ENCODE assay signal across 27 cellular contexts in genomic region chr16:24617502-24617901, GRCh38.
"Had no signal": no experiment of that assay in that cellular context is flagged by ENCODE, and none has a peak within 500 bp of the region (broad histone marks: within the 10 kb centered on the region; RNA-seq: fewer than 3 reads in every experiment).

No MANE protein-coding gene starts in this region.

- DNase-seq: stimulated activated CD4-positive, alpha-beta T cell treated with anti-CD3 and anti-CD28 coated beads, Interleukin-2, amount 100 ng/mL, for 48 hours; stimulated activated CD4-positive, alpha-beta T cell treated with anti-CD3 and anti-CD28 coated beads, Interleukin-4, amount 100 ng/mL, for 1 hour; stimulated activated CD4-positive, alpha-beta T cell treated with anti-CD3 and anti-CD28 coated beads, Interleukin-4, amount 100 ng/mL, for 24 hours; stimulated activated CD4-positive, alpha-beta T cell treated with anti-CD3 and anti-CD28 coated beads, Interleukin-4, amount 100 ng/mL, for 4 hours; stimulated activated CD8-positive, alpha-beta memory T cell treated with anti-CD3 and anti-CD28 coated beads, Interleukin-4, amount 100 ng/mL, for 48 hours; stimulated activated naive B cell treated with anti-CD40 and anti-IgM and Interleukin-4, amounts not matched to agents 10 μg/mL and 1 μg/mL and 100 μg/mL, for 72 hours; stimulated activated naive CD4-positive, alpha-beta T cell; stimulated activated naive CD4-positive, alpha-beta T cell treated with Interleukin-2 at 50 U/mL for 16 hours; stimulated activated naive CD8-positive, alpha-beta T cell treated with anti-CD3 and anti-CD28 coated beads, Interleukin-15, amount 100 ng/mL, for 72 hours; stimulated activated naive CD8-positive, alpha-beta T cell treated with anti-CD3 and anti-CD28 coated beads, Interleukin-15, Interleukin-2, amounts not matched to agents 100 U/mL and 50 U/mL, for 24 hours; stomach; substantia nigra; testis; thyroid gland; tibial artery; transverse colon; trophoblast cell; upper lobe of left lung; upper lobe of right lung; uterus had no signal

- ATAC-seq: stimulated activated effector memory CD8-positive, alpha-beta T cell treated with anti-CD3 and anti-CD28 coated beads, Interleukin-12 subunit alpha, Interleukin-12 subunit beta, amount 100 ng/mL, for 72 hours; stimulated activated memory B cell treated with anti-CD40 and anti-IgM and Interleukin-4, amounts not matched to agents 10 μg/mL and 1 μg/mL and 100 μg/mL, for 72 hours; stimulated activated naive B cell treated with anti-CD40 and anti-IgM and Interleukin-4, amounts not matched to agents 10 μg/mL and 1 μg/mL and 100 μg/mL, for 72 hours; stimulated activated naive CD8-positive, alpha-beta T cell treated with anti-CD3 and anti-CD28 coated beads, Interleukin-15, amount 100 ng/mL, for 72 hours; stimulated activated naive CD8-positive, alpha-beta T cell treated with anti-CD3 and anti-CD28 coated beads, Interleukin-15, Interleukin-2, amounts not matched to agents 100 U/mL and 50 U/mL, for 24 hours; upper lobe of right lung had no signal

- H3K9me3 ChIP-seq: stomach, suprapubic skin, testis, thoracic aorta, thyroid gland, tibial artery, tibial nerve, transverse colon, upper lobe of left lung, upper lobe of right lung, uterus, vagina had no signal

- FAIRE-seq: urothelium cell line had no signal

- H3K36me3 ChIP-seq: stomach, suprapubic skin, thoracic aorta, thyroid gland, tibial artery, tibial nerve, transverse colon, upper lobe of left lung, upper lobe of right lung, uterus, vagina had no signal

- H3K27me3 ChIP-seq: testis, thyroid gland, tibial nerve, transverse colon, upper lobe of left lung, uterus, vagina had no signal

- H3K4me3 ChIP-seq: stomach, suprapubic skin, testis, thoracic aorta, thyroid gland, tibial artery, tibial nerve, transverse colon, upper lobe of left lung, upper lobe of right lung, uterus, vagina had no signal

- H3K27ac ChIP-seq: stomach, suprapubic skin, testis, thoracic aorta, thyroid gland, tibial artery, tibial nerve, transverse colon, upper lobe of left lung, upper lobe of right lung, uterus, vagina had no signal

- H3K4me1 ChIP-seq: stomach, suprapubic skin, testis, thyroid gland, tibial artery, transverse colon, upper lobe of left lung, upper lobe of right lung, uterus, vagina had no signal
